Comparison of ENCODE assay signal across 19 cellular contexts in genomic region chr1:248627971-248628844, GRCh38. TPM values are rescaled to one million over a fixed set of nuclear protein-coding genes. Genes with fewer than 3 reads are reported as not detected.
DNase-seq lines count a peak whose midpoint lies in the region; ATAC-seq and TF ChIP-seq lines count a peak whose summit lies in the region.
"Had no signal": no experiment of that assay in that cellular context is flagged by ENCODE, and none has a peak within 500 bp of the region (broad histone marks: within the 10 kb centered on the region; RNA-seq: fewer than 3 reads in every experiment).

No MANE protein-coding gene starts in this region.

- no peaks in the 10 kb centered on the region for H3K79me1 ChIP-seq in mesendoderm (ENCODE audit: low read length)

- H3K4me2 ChIP-seq in mesendoderm (ENCODE audit: low read length) = no peak overlapping the region
- H3K4me2 ChIP-seq: neural progenitor cell had no signal

- peak; percentile 84 for ATAC-seq in GM18505 (IDR thresholded peaks at IDR 0.05; ENCODE audit: unreplicated experiment)
- ATAC-seq in GM19468 (IDR thresholded peaks at IDR 0.05; ENCODE audit: extremely low read depth, unreplicated experiment) = peak; percentile 54
- ATAC-seq in HG02885 (IDR thresholded peaks at IDR 0.05; ENCODE audit: poor library complexity, unreplicated experiment) = peak; percentile 96
- peak; percentile 84 for ATAC-seq in HG03565 (IDR thresholded peaks at IDR 0.05; ENCODE audit: unreplicated experiment)
- ATAC-seq: left lung, T-cell had no signal

- H3K9ac ChIP-seq in mesendoderm (ENCODE audit: low read length) = no peak overlapping the region
- H3K9ac ChIP-seq: neural progenitor cell had no signal

- no peak overlapping the region for H3K56ac ChIP-seq in mesendoderm (ENCODE audit: low read length)

- no CpG with 5 or more reads among the region's 9 CpGs for WGBS in mesendoderm (ENCODE audit: extremely low coverage, insufficient coverage, low lambda C conversion rate)

- no peak overlapping the region for H3K18ac ChIP-seq in mesendoderm (ENCODE audit: low read length)

- no peak overlapping the region for H2BK5ac ChIP-seq in mesendoderm (ENCODE audit: low read length)

- H3K27ac ChIP-seq in mesendoderm (ENCODE audit: low read depth, low read length) (no peak overlapping the region), tibial artery (no peak overlapping the region)
- H3K27ac ChIP-seq: left lung, neural progenitor cell, spleen, vagina had no signal

- H3K4me1 ChIP-seq in mesendoderm (ENCODE audit: control insufficient read depth, low read depth, low read length) = no peaks in the 10 kb centered on the region
- no peaks in the 10 kb centered on the region for H3K4me1 ChIP-seq in tibial artery
- H3K4me1 ChIP-seq: left lung, neural progenitor cell, spleen, vagina had no signal

- H4K5ac ChIP-seq in mesendoderm (ENCODE audit: low read length) = no peak overlapping the region

- H3K4ac ChIP-seq in mesendoderm (ENCODE audit: low read depth, low read length) = no peak overlapping the region

- no peak overlapping the region for H4K8ac ChIP-seq in mesendoderm (ENCODE audit: low read depth, low read length)

- DNase-seq in mesendoderm (no peak), HCEC 1CT (no peak), SK-N-DZ (ENCODE audit: low spot score) (no peak), tibial artery (no peak)
- DNase-seq: activated CD4-positive, alpha-beta T cell treated with anti-CD3 and anti-CD28 coated beads, Interleukin-2, amount 50 U/mL, for 4 hours; activated gamma-delta T cell; C1 segment of cervical spinal cord; KBM-7; left lung; NCI-H2029; spleen; T-cell had no signal

- H3K27me3 ChIP-seq in mesendoderm (ENCODE audit: insufficient read depth, low read length, poor library complexity) (no peaks in the 10 kb centered on the region), tibial artery (no peaks in the 10 kb centered on the region)
- H3K27me3 ChIP-seq: left lung, neural progenitor cell, spleen, vagina had no signal

- no peak overlapping the region for H2BK15ac ChIP-seq in mesendoderm (replicated peaks; ENCODE audit: low read depth)

- intact Hi-C loops in tibial artery (cut with DNase I; ENCODE audit: low total_unique reads) = no loop called here

- H3K79me2 ChIP-seq in mesendoderm (ENCODE audit: control insufficient read depth, insufficient read depth, low read length) = no peaks in the 10 kb centered on the region

- H3K23ac ChIP-seq in mesendoderm (ENCODE audit: low read length) = no peak overlapping the region

- H3K36me3 ChIP-seq in mesendoderm (ENCODE audit: control insufficient read depth, insufficient read depth, low read length) (no peaks in the 10 kb centered on the region), tibial artery (no peaks in the 10 kb centered on the region)
- H3K36me3 ChIP-seq: left lung, neural progenitor cell, spleen, vagina had no signal

- H3K4me3 ChIP-seq in mesendoderm (ENCODE audit: low read length) = no peak overlapping the region
- no peak overlapping the region for H3K4me3 ChIP-seq in tibial artery
- H3K4me3 ChIP-seq: left lung, neural progenitor cell, spleen, vagina had no signal

- H2BK120ac ChIP-seq in mesendoderm (ENCODE audit: low read depth, low read length) = no peak overlapping the region

- H2AK5ac ChIP-seq in mesendoderm (ENCODE audit: low read length) = no peak overlapping the region

- no peak for TF ChIP-seq POLR2A in GM18505 (IDR thresholded peaks at IDR 0.05; ENCODE audit: borderline replicate concordance, extremely low read depth, insufficient read depth, insufficient read length)

- no peaks in the 10 kb centered on the region for H3K9me3 ChIP-seq in tibial artery
- H3K9me3 ChIP-seq: left lung, spleen, vagina had no signal

- TF ChIP-seq CTCF in tibial artery (IDR thresholded peaks at IDR 0.05) = no peak

RNA-seq across cellular contexts. Expression of gene OR2T11, which starts 6.7 kb away (rescaled TPM):
- not detected for polyA plus RNA-seq in mesendoderm (2013, experiment 1 of 2)
- not detected for polyA plus RNA-seq in mesendoderm (2013, experiment 2 of 2)
- not detected in 2 replicates for polyA plus RNA-seq in SK-N-DZ (2014; cell fraction: cytosol; rRNA removed)
- not detected in 2 replicates for polyA plus RNA-seq in SK-N-DZ (2014; cell fraction: nucleus; rRNA removed)
- polyA plus RNA-seq: H1 had no signal

RNA-seq across cellular contexts. Expression of gene OR2T35, which starts 16.9 kb away (rescaled TPM):
- polyA plus RNA-seq in mesendoderm (2013, experiment 1 of 2) = not detected
- not detected for polyA plus RNA-seq in mesendoderm (2013, experiment 2 of 2)
- polyA plus RNA-seq in SK-N-DZ (2014; cell fraction: cytosol; rRNA removed) = not detected in 2 replicates
- not detected in 2 replicates for polyA plus RNA-seq in SK-N-DZ (2014; cell fraction: nucleus; rRNA removed)
- polyA plus RNA-seq: H1, spleen had no signal

RNA-seq across cellular contexts. Expression of gene OR2T27, which starts 27.1 kb away (rescaled TPM):
- polyA plus RNA-seq in mesendoderm (2013, experiment 1 of 2) = not detected
- polyA plus RNA-seq in mesendoderm (2013, experiment 2 of 2) = not detected
- not detected in 2 replicates for polyA plus RNA-seq in SK-N-DZ (2014; cell fraction: cytosol; rRNA removed)
- polyA plus RNA-seq in SK-N-DZ (2014; cell fraction: nucleus; rRNA removed) = not detected in 2 replicates
- polyA plus RNA-seq: H1, spleen had no signal

RNA-seq across cellular contexts. Expression of gene OR2T10, which starts 30.7 kb away (rescaled TPM):
- polyA plus RNA-seq in mesendoderm (2013, experiment 1 of 2) = not detected
- not detected for polyA plus RNA-seq in mesendoderm (2013, experiment 2 of 2)
- polyA plus RNA-seq in SK-N-DZ (2014; cell fraction: cytosol; rRNA removed) = not detected in 2 replicates
- not detected in 2 replicates for polyA plus RNA-seq in SK-N-DZ (2014; cell fraction: nucleus; rRNA removed)
- polyA plus RNA-seq: H1 had no signal

RNA-seq across cellular contexts. Expression of gene OR2T34, which starts 53.7 kb away (rescaled TPM):
- polyA plus RNA-seq in mesendoderm (2013, experiment 1 of 2) = not detected
- polyA plus RNA-seq in mesendoderm (2013, experiment 2 of 2) = not detected
- polyA plus RNA-seq in SK-N-DZ (2014; cell fraction: cytosol; rRNA removed) = not detected in 2 replicates
- polyA plus RNA-seq in SK-N-DZ (2014; cell fraction: nucleus; rRNA removed) = not detected in 2 replicates
- polyA plus RNA-seq: H1, spleen had no signal
